Comparison of ENCODE assay signal across 8 cellular contexts in genomic region chr18:7272268-7273049, GRCh38. TPM values are rescaled to one million over a fixed set of nuclear protein-coding genes. Genes with fewer than 3 reads are reported as not detected.
DNase-seq lines count a peak whose midpoint lies in the region; ATAC-seq lines count a peak whose summit lies in the region.

No MANE protein-coding gene starts in this region.

- H3K4me3 ChIP-seq in H7 (ENCODE audit: insufficient read depth, low read depth, low read length) (no peak overlapping the region), subcutaneous abdominal adipose tissue (ENCODE audit: low read depth in 1 of 5, low read length in 5 of 5) (peak overlapping the region; percentile 35 to 51 (median 46))

- H3K9me3 ChIP-seq in subcutaneous abdominal adipose tissue (ENCODE audit: control insufficient read depth in 5 of 5, low read length in 5 of 5), result no peaks in the 10 kb centered on the region

- H3K9ac ChIP-seq in subcutaneous abdominal adipose tissue (ENCODE audit: low read length in 5 of 5), result peak overlapping the region; percentile 35 to 77 (median 65)

- H3K4me1 ChIP-seq in subcutaneous abdominal adipose tissue (ENCODE audit: control insufficient read depth in 5 of 5, insufficient read depth in 5 of 5, low read length in 5 of 5), result peaks cover 7 to 23% (median 16%) of the 10 kb centered on the region in 5 donors

- H3K27me3 ChIP-seq in H7 (ENCODE audit: control insufficient read depth, insufficient read depth, low read length), result no peaks in the 10 kb centered on the region
- peaks cover 0 to 3% (median 0%) of the 10 kb centered on the region in 5 donors for H3K27me3 ChIP-seq in subcutaneous abdominal adipose tissue (ENCODE audit: control insufficient read depth in 5 of 5, insufficient read depth in 4 of 5, low read length in 5 of 5)

- H3K27ac ChIP-seq in subcutaneous abdominal adipose tissue (ENCODE audit: low read depth, low read length), result peak overlapping the region; percentile 93

- peak; percentile 77 for DNase-seq in H7
- peak; percentile 71 for DNase-seq in NCI-H460 (ENCODE audit: extremely low read depth, low read depth)
- DNase-seq in dedifferentiated amniotic fluid mesenchymal stem cell (ENCODE audit: extremely low spot score), result peak; percentile 82
- peak; percentile 79 for DNase-seq in kidney tubule cell (ENCODE audit: low spot score)
- DNase-seq in DMS153 (lab: John Stamatoyannopoulos, UW), result no peak
- no peak for DNase-seq in stimulated activated naive CD4-positive, alpha-beta T cell treated with Interleukin-2 at 50 U/mL for 16 hours (lab: John Stamatoyannopoulos, UW)

- ATAC-seq in GM21723 (IDR thresholded peaks at IDR 0.05; ENCODE audit: unreplicated experiment), result no peak

- H3K36me3 ChIP-seq in H7 (replicated peaks; ENCODE audit: control insufficient read depth, insufficient read depth, low read length), result no peaks in the 10 kb centered on the region
- H3K36me3 ChIP-seq in subcutaneous abdominal adipose tissue (ENCODE audit: control insufficient read depth in 5 of 5, insufficient read depth in 5 of 5, low read length in 5 of 5), result no peaks in the 10 kb centered on the region

RNA-seq across cellular contexts. Expression of gene LRRC30, which starts 41.6 kb away (rescaled TPM):
- total RNA-seq in H7 (2014; rRNA removed; shearing (Covaris generic)), result not detected in 2 replicates
- total RNA-seq in NCI-H460 (2014; rRNA removed; shearing (Covaris generic)), result not detected in 2 replicates
- not detected in 2 replicates for polyA plus RNA-seq in NCI-H460 (2014; cell fraction: nucleus; rRNA removed)

Comparison
In these comparisons a context has a peak if more than half of its experiments do, and no peak if none do; other contexts are left out.
1. DNase-seq: peak in H7 (single experiment), NCI-H460 (single experiment), dedifferentiated amniotic fluid mesenchymal stem cell (single experiment) and kidney tubule cell (single experiment); none in DMS153 (single experiment) and stimulated activated naive CD4-positive, alpha-beta T cell treated with Interleukin-2 at 50 U/mL for 16 hours (single experiment).